ENCODE assay signal across 15 cellular contexts in genomic region chr4:94976371-94977011, GRCh38.
DNase-seq lines count a peak whose midpoint lies in the region; ATAC-seq and TF ChIP-seq lines count a peak whose summit lies in the region.
"Had no signal": no experiment of that assay in that cellular context is flagged by ENCODE, and none has a peak within 500 bp of the region (broad histone marks: within the 10 kb centered on the region; RNA-seq: fewer than 3 reads in every experiment).

No MANE protein-coding gene starts in this region.

- no peak overlapping the region for H3K4me3 Mint-ChIP-seq in glutamatergic neuron (ENCODE audit: unreplicated experiment)
- H3K4me3 Mint-ChIP-seq: brain; memory B cell; T-helper 1 cell treated with Interleukin-12 subunit alpha and Interleukin-12 subunit beta and Interleukin-4 antibody, amounts not matched to agents 30 μg/mL and 1 μg/mL, for 36 hours had no signal

- no peak overlapping the region for H3K27ac ChIP-seq in Peyer's patch
- H3K27ac ChIP-seq in uterus: no peak overlapping the region
- H3K27ac ChIP-seq: ovary, PC-9 had no signal

- TF ChIP-seq CTCF in astrocyte of the cerebellum (IDR thresholded peaks at IDR 0.05; ENCODE audit: low read depth, low read length, missing control alignments) (no peak), glutamatergic neuron (IDR thresholded peaks at IDR 0.05; ENCODE audit: partially characterized antibody, unreplicated experiment) (no peak), Peyer's patch (IDR thresholded peaks at IDR 0.05) (no peak), uterus (IDR thresholded peaks at IDR 0.05) (no peak)

- peaks cover 1% of the 10 kb centered on the region for H3K9me3 Mint-ChIP-seq in glutamatergic neuron (ENCODE audit: unreplicated experiment)
- H3K9me3 Mint-ChIP-seq: memory B cell; T-helper 1 cell treated with Interleukin-12 subunit alpha and Interleukin-12 subunit beta and Interleukin-4 antibody, amounts not matched to agents 30 μg/mL and 1 μg/mL, for 36 hours had no signal

- H3K4me3 ChIP-seq in astrocyte of the cerebellum (ENCODE audit: low read depth, low read length) (no peak overlapping the region), Peyer's patch (no peak overlapping the region), uterus (no peak overlapping the region)
- H3K4me3 ChIP-seq: ovary, PC-9 had no signal

- H3K27ac Mint-ChIP-seq in glutamatergic neuron (ENCODE audit: unreplicated experiment): peak overlapping the region; percentile 62
- H3K27ac Mint-ChIP-seq: memory B cell; T-helper 1 cell treated with Interleukin-12 subunit alpha and Interleukin-12 subunit beta and Interleukin-4 antibody, amounts not matched to agents 30 μg/mL and 1 μg/mL, for 36 hours had no signal

- TF ChIP-seq POLR2A in Peyer's patch (IDR thresholded peaks at IDR 0.05): no peak
- no peak for TF ChIP-seq POLR2A in uterus (IDR thresholded peaks at IDR 0.05)

- no peak for ATAC-seq in left ventricle myocardium superior

- H3K36me3 ChIP-seq in Peyer's patch (no peaks in the 10 kb centered on the region), uterus (no peaks in the 10 kb centered on the region)
- H3K36me3 ChIP-seq: ovary had no signal

- no peaks in the 10 kb centered on the region for H3K36me3 Mint-ChIP-seq in glutamatergic neuron (ENCODE audit: unreplicated experiment)
- H3K36me3 Mint-ChIP-seq: brain, memory B cell had no signal

- in situ Hi-C loops in astrocyte of the cerebellum (cut with HindIII; ENCODE audit: low sequenced_read_pairs): no loop called here

- H3K27me3 ChIP-seq in Peyer's patch (no peaks in the 10 kb centered on the region), uterus (no peaks in the 10 kb centered on the region)

- H3K27me3 Mint-ChIP-seq in glutamatergic neuron (ENCODE audit: unreplicated experiment): peaks cover 2% of the 10 kb centered on the region
- H3K27me3 Mint-ChIP-seq: brain, memory B cell had no signal

- peaks cover 21% of the 10 kb centered on the region for H3K4me1 Mint-ChIP-seq in glutamatergic neuron (ENCODE audit: low read depth, unreplicated experiment)
- H3K4me1 Mint-ChIP-seq: memory B cell had no signal

- H3K9me3 ChIP-seq in Peyer's patch (no peaks in the 10 kb centered on the region), uterus (no peaks in the 10 kb centered on the region)
- H3K9me3 ChIP-seq: ovary had no signal

- intact Hi-C loops in uterus (cut with DNase I; ENCODE audit: low total_unique reads) (no loop called here), left ventricle myocardium superior (cut with micrococcal nuclease) (no loop called here)

- DNase-seq in A172 (ENCODE audit: low spot score) (peak; percentile 38), HS-5 (ENCODE audit: low read depth) (peak; percentile 77), astrocyte of the cerebellum (ENCODE audit: low read depth) (peak; percentile 78), glutamatergic neuron (no peak), DMS153 treated with DMSO at 0.1 percent for 48 hours (lab: John Stamatoyannopoulos, UW; ENCODE audit: unreplicated experiment) (no peak), Peyer's patch (no peak), uterus (no peak), left ventricle myocardium superior (no peak)
- DNase-seq: ACHN; activated CD4-positive, alpha-beta T cell treated with anti-CD3 and anti-CD28 coated beads for 4 hours; ovary; PC-9 had no signal

- H3K4me1 ChIP-seq in Peyer's patch (no peaks in the 10 kb centered on the region), uterus (no peaks in the 10 kb centered on the region)

Comparison
In these comparisons a context has a peak if more than half of its experiments do, and no peak if none do; other contexts are left out.
1. DNase-seq: peak in A172 (single experiment), HS-5 (single experiment) and astrocyte of the cerebellum (single experiment); none in glutamatergic neuron (single experiment), DMS153 treated with DMSO at 0.1 percent for 48 hours (single experiment), Peyer's patch (0 of 3), uterus (0 of 2) and left ventricle myocardium superior (single experiment).